ENCODE assay signal across 16 cellular contexts in the genomic region with DNA sequence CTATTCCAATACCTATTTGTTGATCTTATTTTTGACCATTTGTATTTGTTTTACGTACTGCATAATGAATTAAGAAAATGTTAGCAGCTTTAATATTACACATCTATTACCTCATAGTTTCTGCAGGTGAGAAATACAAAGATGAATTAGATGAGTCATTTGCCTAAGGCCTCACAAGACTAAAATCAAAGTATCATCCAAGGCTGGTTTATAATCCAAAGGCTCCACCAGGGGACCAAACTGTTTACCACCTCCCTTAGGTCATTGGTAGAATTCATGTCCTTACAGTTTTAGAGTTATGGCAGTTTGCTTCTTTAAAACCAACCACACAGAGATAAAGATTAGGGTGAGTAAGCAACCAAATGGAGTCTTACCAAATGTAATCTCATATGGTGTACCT.
DNase-seq lines count a peak whose midpoint lies in the region; ATAC-seq and TF ChIP-seq lines count a peak whose summit lies in the region.
"Had no signal": no experiment of that assay in that cellular context is flagged by ENCODE, and none has a peak within 500 bp of the region (broad histone marks: within the 10 kb centered on the region; RNA-seq: fewer than 3 reads in every experiment).

No MANE protein-coding gene starts in this region.

- no peak overlapping the region for H3K4me3 ChIP-seq in BE2C (ENCODE audit: low read depth, low read length)
- no peak overlapping the region for H3K4me3 ChIP-seq in PC-3 (ENCODE audit: low read length)
- no peak overlapping the region for H3K4me3 ChIP-seq in epithelial cell of esophagus (ENCODE audit: low read length)
- no peak overlapping the region for H3K4me3 ChIP-seq in Caco-2 (ENCODE audit: low read depth, low read length)
- H3K4me3 ChIP-seq: GM12878, K562 had no signal

- POLR2A ChIA-PET in PC-3 (lab: Charles Lee; ENCODE audit: unreplicated experiment), result no interaction called here
- POLR2A ChIA-PET in Caco-2 (lab: Charles Lee), result no interaction called here

- no peak overlapping the region for H3K4me2 ChIP-seq in PC-3 (ENCODE audit: low read length)

- H3K27me3 Mint-ChIP-seq in Caco-2 (ENCODE audit: insufficient read depth, unreplicated experiment), result peaks cover 3% of the 10 kb centered on the region
- H3K27me3 Mint-ChIP-seq: CD4-positive, alpha-beta T cell had no signal

- H3K4me3 Mint-ChIP-seq in Caco-2 (ENCODE audit: unreplicated experiment), result no peak overlapping the region
- H3K4me3 Mint-ChIP-seq: CD4-positive, alpha-beta T cell; HFFc6 had no signal

- ATAC-seq in PC-3, result no peak
- ATAC-seq: GM12878, K562 had no signal

- no TSS peak for BruUV-seq in PC-3 (replicated peaks; lab: Mats Ljungman, UMichigan)
- no TSS peak for BruUV-seq in Caco-2 (replicated peaks; lab: Mats Ljungman, UMichigan)

- H2AFZ ChIP-seq in PC-3 (ENCODE audit: low read length), result no peak overlapping the region

- H3K36me3 ChIP-seq in BE2C, result no peaks in the 10 kb centered on the region
- H3K36me3 ChIP-seq in PC-3 (ENCODE audit: low read depth, low read length), result no peaks in the 10 kb centered on the region
- no peaks in the 10 kb centered on the region for H3K36me3 ChIP-seq in Caco-2 (ENCODE audit: control insufficient read depth, insufficient read depth, low read length)

- H3K4me1 ChIP-seq in BE2C (peaks cover 3% of the 10 kb centered on the region; the same call in 1 of the 2 replicates), PC-3 (ENCODE audit: insufficient read depth, low read length) (no peaks in the 10 kb centered on the region), Caco-2 (no peaks in the 10 kb centered on the region)

- CTCF ChIA-PET in PC-3 (lab: Charles Lee) (no interaction called here), Caco-2 (lab: Charles Lee) (no interaction called here)

- H3K36me3 Mint-ChIP-seq in Caco-2 (ENCODE audit: insufficient read depth, unreplicated experiment), result no peaks in the 10 kb centered on the region

- no peaks in the 10 kb centered on the region for H3K9me3 ChIP-seq in BE2C
- no peaks in the 10 kb centered on the region for H3K9me3 ChIP-seq in PC-3 (ENCODE audit: low read length)
- H3K9me3 ChIP-seq in Caco-2, result no peaks in the 10 kb centered on the region

- no peaks in the 10 kb centered on the region for H3K79me2 ChIP-seq in PC-3 (ENCODE audit: low read length)

- TF ChIP-seq CTCF in BE2C (IDR thresholded peaks at IDR 0.05; ENCODE audit: low read depth, low read length), result 0 out of 2 replicates have a peak, but pooled peaks have one; percentile 8
- no peak for TF ChIP-seq CTCF in PC-3 (conservative IDR thresholded peaks at IDR 0.05; ENCODE audit: low read depth, low read length)
- TF ChIP-seq CTCF in epithelial cell of esophagus (IDR thresholded peaks at IDR 0.05; ENCODE audit: insufficient read depth, low read depth, low read length, missing control alignments), result peak; percentile 38
- TF ChIP-seq CTCF in Caco-2 (IDR thresholded peaks at IDR 0.05; ENCODE audit: insufficient read depth in 1 of 2, low read depth in 1 of 2, low read length in 1 of 2, severe bottlenecking in 1 of 2, unreplicated experiment in 1 of 2), result no peak

- H3F3A ChIP-seq in PC-3 (ENCODE audit: low read length, unreplicated experiment), result no peaks in the 10 kb centered on the region

- H3K9me3 Mint-ChIP-seq in Caco-2 (ENCODE audit: unreplicated experiment), result peaks cover 17% of the 10 kb centered on the region
- H3K9me3 Mint-ChIP-seq: CD4-positive, alpha-beta T cell; HFFc6 had no signal

- no peak overlapping the region for H3K9ac ChIP-seq in PC-3 (ENCODE audit: low read length)

- no peaks in the 10 kb centered on the region for H4K20me1 ChIP-seq in PC-3 (ENCODE audit: low read length)

- H3K9me2 ChIP-seq in PC-3 (replicated peaks; ENCODE audit: low read length), result no peaks in the 10 kb centered on the region

- H3K27me3 ChIP-seq in BE2C, result no peaks in the 10 kb centered on the region
- H3K27me3 ChIP-seq in PC-3 (ENCODE audit: low read length), result no peaks in the 10 kb centered on the region
- no peaks in the 10 kb centered on the region for H3K27me3 ChIP-seq in Caco-2 (replicated peaks; ENCODE audit: control insufficient read depth, insufficient read depth, low read length)

- DNase-seq in BE2C (no peak), HT1080 (ENCODE audit: low read depth) (peak; percentile 6), PC-3 (peak; percentile 31), epithelial cell of esophagus (ENCODE audit: low read depth) (peak; percentile 85), ecto neural progenitor cell (ENCODE audit: low spot score) (no peak), erythroblast (lab: John Stamatoyannopoulos, UW) (no peak), Caco-2 (no peak)
- no peak for DNase-seq in activated naive CD4-positive, alpha-beta T cell treated with anti-CD3 and anti-CD28 coated beads, Interleukin-2, amount 50 U/mL, for 16 hours
- DNase-seq: ACHN; C1 segment of cervical spinal cord; CD4-positive, alpha-beta T cell; DMS153; HCEC 1CT; HFFc6 had no signal

- intact Hi-C loops in PC-3 (cut with micrococcal nuclease), result no loop called here
- intact Hi-C loops in Caco-2 (cut with micrococcal nuclease; ENCODE audit: unreplicated experiment), result no loop called here

- TF ChIP-seq POLR2A in erythroblast (IDR thresholded peaks at IDR 0.05; ENCODE audit: low read length), result no peak

- H3K4me1 Mint-ChIP-seq in Caco-2 (ENCODE audit: low read depth, unreplicated experiment), result no peaks in the 10 kb centered on the region

- no peak overlapping the region for H3K27ac Mint-ChIP-seq in Caco-2 (ENCODE audit: unreplicated experiment)
- H3K27ac Mint-ChIP-seq: CD4-positive, alpha-beta T cell; HFFc6 had no signal

- no peak overlapping the region for H3K27ac ChIP-seq in PC-3 (ENCODE audit: low read length)

Comparison
In these comparisons a context has a peak if more than half of its experiments do, and no peak if none do; other contexts are left out.
1. DNase-seq: peak in HT1080 (single experiment), PC-3 (single experiment) and epithelial cell of esophagus (single experiment); none in BE2C (single experiment), ecto neural progenitor cell (single experiment), erythroblast (0 of 2), activated naive CD4-positive, alpha-beta T cell treated with anti-CD3 and anti-CD28 coated beads, Interleukin-2, amount 50 U/mL, for 16 hours (single experiment) and Caco-2 (0 of 2).
2. CTCF ChIP-seq: peak in BE2C (single experiment) and epithelial cell of esophagus (single experiment); none in PC-3 (single experiment) and Caco-2 (0 of 2).